23 cellular contexts compared by ENCODE assay signal in the genomic region with DNA sequence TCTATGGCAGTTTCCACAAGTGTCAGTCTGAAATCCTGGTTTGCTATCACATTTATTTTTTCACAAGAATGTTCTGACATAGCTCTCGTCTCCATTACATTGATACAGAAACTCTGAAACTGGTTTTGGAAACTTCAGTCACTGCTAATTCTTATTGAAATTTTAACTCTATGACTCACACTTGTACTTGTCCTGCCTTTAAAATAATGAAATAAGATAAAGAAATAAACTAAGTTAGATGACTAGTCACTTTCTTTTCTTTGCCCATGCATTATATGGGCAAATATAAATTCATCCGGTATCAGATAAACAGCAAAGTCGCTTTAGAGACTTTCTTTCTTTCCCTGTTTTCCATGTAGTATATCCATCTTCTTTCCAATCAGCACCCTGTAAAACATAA.
DNase-seq lines count a peak whose midpoint lies in the region; ATAC-seq and TF ChIP-seq lines count a peak whose summit lies in the region.
"Had no signal": no experiment of that assay in that cellular context is flagged by ENCODE, and none has a peak within 500 bp of the region (broad histone marks: within the 10 kb centered on the region; RNA-seq: fewer than 3 reads in every experiment).

No MANE protein-coding gene starts in this region.

- no peak for TF ChIP-seq POLR2A in gastroesophageal sphincter (IDR thresholded peaks at IDR 0.05)

- H3K79me2 ChIP-seq in DND-41 (ENCODE audit: insufficient read depth, low read length), result no peaks in the 10 kb centered on the region

- H3K9me3 ChIP-seq in DND-41 (ENCODE audit: insufficient read depth, low read length, severe bottlenecking) (no peaks in the 10 kb centered on the region), adipocyte (ENCODE audit: control insufficient read depth, low read length) (no peaks in the 10 kb centered on the region), gastroesophageal sphincter (no peaks in the 10 kb centered on the region)
- H3K9me3 ChIP-seq: BE2C, MG63, SJCRH30 had no signal

- no peak for TF ChIP-seq EP300 in gastroesophageal sphincter (IDR thresholded peaks at IDR 0.05)

- H2AFZ ChIP-seq in DND-41 (ENCODE audit: low read depth, low read length), result 0 out of 2 replicates have a peak overlapping the region, but pooled peaks have one; percentile 9
- H2AFZ ChIP-seq: PC-9 had no signal

- H3K27me3 Mint-ChIP-seq in activated T-helper 2 cell treated with anti-CD3 and anti-CD28 coated beads, Interferon-gamma antibody, Interleukin-2, Interleukin-4, amounts not matched to agents 10 μg/mL and 5 μg/mL and 100 μg/mL, durations not matched to agents 14 hours and 24 hours and 36 hours (ENCODE audit: low read depth), result no peaks in the 10 kb centered on the region

- intact Hi-C loops in activated T-helper 2 cell treated with anti-CD3 and anti-CD28 coated beads, Interferon-gamma antibody, Interleukin-2, Interleukin-4, amounts not matched to agents 10 μg/mL and 5 μg/mL and 100 μg/mL, durations not matched to agents 14 hours and 24 hours and 36 hours (cut with micrococcal nuclease), result no loop called here

- no peaks in the 10 kb centered on the region for H3K36me3 Mint-ChIP-seq in activated T-helper 2 cell treated with anti-CD3 and anti-CD28 coated beads, Interferon-gamma antibody, Interleukin-2, Interleukin-4, amounts not matched to agents 10 μg/mL and 5 μg/mL and 100 μg/mL, durations not matched to agents 14 hours and 24 hours and 36 hours (ENCODE audit: low read depth)

- H3K27ac ChIP-seq in DND-41 (ENCODE audit: low read length), result no peak overlapping the region
- no peak overlapping the region for H3K27ac ChIP-seq in gastroesophageal sphincter
- H3K27ac ChIP-seq: PC-9, SJCRH30 had no signal

- no peaks in the 10 kb centered on the region for H4K20me1 ChIP-seq in DND-41 (ENCODE audit: insufficient read depth, low read length)

- H3K9me3 Mint-ChIP-seq in activated T-helper 2 cell treated with anti-CD3 and anti-CD28 coated beads, Interferon-gamma antibody, Interleukin-2, Interleukin-4, amounts not matched to agents 10 μg/mL and 5 μg/mL and 100 μg/mL, durations not matched to agents 14 hours and 24 hours and 36 hours, result no peaks in the 10 kb centered on the region

- H3K27me3 ChIP-seq in DND-41 (ENCODE audit: insufficient read depth, low read length, poor library complexity) (no peaks in the 10 kb centered on the region), adipocyte (replicated peaks; ENCODE audit: control insufficient read depth, insufficient read depth, low read length) (no peaks in the 10 kb centered on the region), gastroesophageal sphincter (no peaks in the 10 kb centered on the region)
- H3K27me3 ChIP-seq: BE2C, MG63, SJCRH30 had no signal

- no peak overlapping the region for H3K27ac Mint-ChIP-seq in activated T-helper 2 cell treated with anti-CD3 and anti-CD28 coated beads, Interferon-gamma antibody, Interleukin-2, Interleukin-4, amounts not matched to agents 10 μg/mL and 5 μg/mL and 100 μg/mL, durations not matched to agents 14 hours and 24 hours and 36 hours

- TF ChIP-seq CTCF in DND-41 (IDR thresholded peaks at IDR 0.05; ENCODE audit: borderline replicate concordance, extremely low read depth, low read length, poor library complexity, severe bottlenecking) (no peak), cardiac fibroblast (IDR thresholded peaks at IDR 0.05; ENCODE audit: low read depth, low read length) (no peak), fibroblast of pulmonary artery (IDR thresholded peaks at IDR 0.05; ENCODE audit: low read length, missing control alignments) (no peak), gastroesophageal sphincter (IDR thresholded peaks at IDR 0.05) (no peak)

- no peaks in the 10 kb centered on the region for H3K36me3 ChIP-seq in DND-41 (ENCODE audit: insufficient read depth, low read length)
- no peaks in the 10 kb centered on the region for H3K36me3 ChIP-seq in adipocyte (ENCODE audit: control insufficient read depth, insufficient read depth, low read length, severe bottlenecking)
- H3K36me3 ChIP-seq in gastroesophageal sphincter, result no peaks in the 10 kb centered on the region
- H3K36me3 ChIP-seq: BE2C, MG63, SJCRH30 had no signal

- H3K9ac ChIP-seq in DND-41 (ENCODE audit: low read depth, low read length), result no peak overlapping the region
- H3K9ac ChIP-seq in adipocyte (ENCODE audit: low read length), result no peak overlapping the region

- no peak overlapping the region for H3K4me3 ChIP-seq in DND-41 (ENCODE audit: low read depth in 1 of 2, low read length in 2 of 2)
- H3K4me3 ChIP-seq in adipocyte (ENCODE audit: low read length), result no peak overlapping the region
- no peak overlapping the region for H3K4me3 ChIP-seq in cardiac fibroblast (replicated peaks in 1 of 2; ENCODE audit: low read depth in 2 of 2, low read length in 2 of 2)
- H3K4me3 ChIP-seq in fibroblast of pulmonary artery (replicated peaks; ENCODE audit: low read depth, low read length), result no peak overlapping the region
- H3K4me3 ChIP-seq in gastroesophageal sphincter, result no peak overlapping the region
- H3K4me3 ChIP-seq: MG63, PC-9, SJCRH30 had no signal

- no peak overlapping the region for H3K4me3 Mint-ChIP-seq in activated T-helper 2 cell treated with anti-CD3 and anti-CD28 coated beads, Interferon-gamma antibody, Interleukin-2, Interleukin-4, amounts not matched to agents 10 μg/mL and 5 μg/mL and 100 μg/mL, durations not matched to agents 14 hours and 24 hours and 36 hours (ENCODE audit: low read depth)

- no peaks in the 10 kb centered on the region for H3K4me1 Mint-ChIP-seq in activated T-helper 2 cell treated with anti-CD3 and anti-CD28 coated beads, Interferon-gamma antibody, Interleukin-2, Interleukin-4, amounts not matched to agents 10 μg/mL and 5 μg/mL and 100 μg/mL, durations not matched to agents 14 hours and 24 hours and 36 hours (ENCODE audit: low read depth)

- DNase-seq in DND-41 (no peak), adipocyte (ENCODE audit: low read depth) (peak; percentile 41), cardiac fibroblast (ENCODE audit: low read depth in 2 of 2) (peak; percentile 10 to 18), fibroblast of pulmonary artery (ENCODE audit: low read depth) (peak; percentile 16), globus pallidus (ENCODE audit: low spot score) (no peak), cortex of kidney (lab: John Stamatoyannopoulos, UW) (no peak)
- DNase-seq in activated T-helper 2 cell treated with anti-CD3 and anti-CD28 coated beads, Interferon-gamma antibody, Interleukin-2, Interleukin-4, amounts not matched to agents 10 μg/mL and 5 μg/mL and 100 μg/mL, durations not matched to agents 14 hours and 24 hours and 36 hours (ENCODE audit: low spot score), result no peak
- DNase-seq: 8988T, ACHN, BE2C, Calu3, DMS79 treated with DMSO at 0.1 percent for 48 hours, KBM-7, MG63, NCI-H2029, NCI-H446, NCI-H524 treated with DMSO at 0.1 percent for 48 hours, NCI-H774, PC-9, SJCRH30 had no signal

- H3K4me1 ChIP-seq in DND-41 (ENCODE audit: insufficient read depth, low read length) (no peaks in the 10 kb centered on the region), adipocyte (ENCODE audit: control insufficient read depth, insufficient read depth, low read length) (peaks cover 3% of the 10 kb centered on the region), gastroesophageal sphincter (no peaks in the 10 kb centered on the region)
- H3K4me1 ChIP-seq: SJCRH30 had no signal

- no peak overlapping the region for H3K4me2 ChIP-seq in DND-41 (ENCODE audit: insufficient read depth, low read length)
- H3K4me2 ChIP-seq: PC-9 had no signal

- WGBS in gastroesophageal sphincter (ENCODE audit: low coverage in 1 of 2), 2 donors, result 71 to 76% methylated on average over 3 of the region's 3 CpGs

- ATAC-seq in DND-41 (ENCODE audit: insufficient read depth, low read depth), result no peak
- ATAC-seq in gastroesophageal sphincter, result no peak
- ATAC-seq: HCT116, Right ventricle myocardium inferior had no signal

Comparison
In these comparisons a context has a peak if more than half of its experiments do, and no peak if none do; other contexts are left out.
1. DNase-seq: peak in adipocyte (single experiment), cardiac fibroblast (2 of 2) and fibroblast of pulmonary artery (single experiment); none in DND-41 (single experiment), activated T-helper 2 cell treated with anti-CD3 and anti-CD28 coated beads, Interferon-gamma antibody, Interleukin-2, Interleukin-4, amounts not matched to agents 10 μg/mL and 5 μg/mL and 100 μg/mL, durations not matched to agents 14 hours and 24 hours and 36 hours (single experiment), globus pallidus (single experiment) and cortex of kidney (single experiment).